11 cellular contexts compared by ENCODE assay signal in genomic region chrX:19875051-19875432, GRCh38. TPM values are rescaled to one million over a fixed set of nuclear protein-coding genes. Genes with fewer than 3 reads are reported as not detected.
A peak's percentile ranks its signal among the peaks of the same experiment; 100 is the strongest.
DNase-seq lines count a peak whose midpoint lies in the region; ATAC-seq, FAIRE-seq and TF ChIP-seq lines count a peak whose summit lies in the region.
"Had no signal": no experiment of that assay in that cellular context is flagged by ENCODE, and none has a peak within 500 bp of the region (broad histone marks: within the 10 kb centered on the region; RNA-seq: fewer than 3 reads in every experiment).

No MANE protein-coding gene starts in this region.

- FAIRE-seq in RCC 7860 (lab: Jason Lieb, UNC): peak; percentile 88

- no peaks in the 10 kb centered on the region for H3K9me3 ChIP-seq in HCT116 (ENCODE audit: control insufficient read depth in 1 of 2, insufficient read depth in 1 of 2, low read depth in 1 of 2, low read length in 2 of 2)
- no peaks in the 10 kb centered on the region for H3K9me3 ChIP-seq in mucosa of descending colon

- peak; percentile 32 for TF ChIP-seq RAD21 in HCT116 (IDR thresholded peaks at IDR 0.05; ENCODE audit: low read depth)

- no peaks in the 10 kb centered on the region for H3K27me3 ChIP-seq in HCT116 (ENCODE audit: insufficient read depth, low read length)
- H3K27me3 ChIP-seq: cardiac muscle cell, neural progenitor cell had no signal

- no peak overlapping the region for H3K9ac ChIP-seq in HCT116 (ENCODE audit: low read length)
- H3K9ac ChIP-seq: neural progenitor cell had no signal

- no peaks in the 10 kb centered on the region for H4K20me1 ChIP-seq in HCT116 (ENCODE audit: insufficient read depth)

- POLR2A ChIA-PET in HCT116 (lab: Charles Lee): interaction anchor here (0.6 kb wide), 1 partner anchor 12 kb away, joined by 3 read pairs; the partner anchor contains the start of gene SH3KBP1

- in situ Hi-C loops in ACHN (cut with HindIII; ENCODE audit: low pct_ligation_motif_present, low pct_unique_long_range_greater_than_20kb, low sequenced_read_pairs): no loop called here

- H3K36me3 ChIP-seq in HCT116 (ENCODE audit: control insufficient read depth in 1 of 2, insufficient read depth in 2 of 2, low read length in 2 of 2): no peaks in the 10 kb centered on the region
- H3K36me3 ChIP-seq in mucosa of descending colon (ENCODE audit: low read depth): no peaks in the 10 kb centered on the region
- H3K36me3 ChIP-seq: cardiac muscle cell, neural progenitor cell had no signal

- H3K9me2 ChIP-seq in HCT116 (ENCODE audit: insufficient read depth): no peaks in the 10 kb centered on the region

- intact Hi-C loops in HCT116 (cut with micrococcal nuclease): no loop called here
- intact Hi-C loops in mucosa of descending colon (cut with DNase I, micrococcal nuclease): no loop called here

- no peak for TF ChIP-seq CTCF in HCT116 (IDR thresholded peaks at IDR 0.05 in 2 of 3, conservative IDR thresholded peaks at IDR 0.05 in 1 of 3; ENCODE audit: borderline replicate concordance in 1 of 3, insufficient read depth in 1 of 3, low read depth in 2 of 3, low read length in 2 of 3)
- TF ChIP-seq CTCF in mucosa of descending colon (IDR thresholded peaks at IDR 0.05): no peak

- CTCF ChIA-PET in HCT116 (lab: Charles Lee): interaction anchor here (0.8 kb wide), 1 partner anchor 11 kb away, joined by 3 read pairs; no protein-coding TSS in a partner anchor

- DNase-seq in Daoy (ENCODE audit: low read depth): peak; percentile 35
- DNase-seq in HCT116 (ENCODE audit: low read depth, low spot score): peak; percentile 57
- peak; percentile 85 for DNase-seq in RCC 7860 (ENCODE audit: low spot score)
- DNase-seq in mucosa of descending colon: no peak
- no peak for DNase-seq in activated effector memory CD4-positive, alpha-beta T cell treated with anti-CD3 and anti-CD28 coated beads, Interleukin-2, amount 50 U/mL, for 16 hours
- DNase-seq in inferior parietal cortex (ENCODE audit: extremely low spot score): no peak
- no peak for DNase-seq in ACHN
- DNase-seq: activated CD4-positive, CD25-positive, alpha-beta regulatory T cell treated with anti-CD3 and anti-CD28 coated beads, Interleukin-2, amount 50 U/mL, for 72 hours had no signal

- no TSS peak for BruUV-seq in HCT116 (replicated peaks; lab: Mats Ljungman, UMichigan)

- H2AFZ ChIP-seq in HCT116 (ENCODE audit: low read depth, low read length, poor library complexity, severe bottlenecking): no peak overlapping the region
- H2AFZ ChIP-seq: neural progenitor cell had no signal

- RAD21 ChIA-PET in HCT116 (lab: Charles Lee; ENCODE audit: low non-redundant PET in 1 of 2, low total read pairs in 2 of 2, uncharacterized antibody in 2 of 2, unreplicated experiment in 2 of 2): no interaction called here

- ATAC-seq in HCT116 (peak; percentile 92), mucosa of descending colon (peak; percentile 48), GM19035 (IDR thresholded peaks at IDR 0.05; ENCODE audit: unreplicated experiment) (no peak)

- H3K4me2 ChIP-seq in HCT116 (ENCODE audit: low read length): peak overlapping the region; percentile 70
- H3K4me2 ChIP-seq: neural progenitor cell had no signal

- H3K79me2 ChIP-seq in HCT116 (ENCODE audit: insufficient read depth, low read length): no peaks in the 10 kb centered on the region

- no peak for TF ChIP-seq POLR2A in HCT116 (IDR thresholded peaks at IDR 0.05; ENCODE audit: borderline replicate concordance, extremely low read depth, insufficient read depth, insufficient read length)

- peak overlapping the region in 1 of 2 experiments; percentile 35; a peak in 2 of 4 replicates for H3K4me3 ChIP-seq in HCT116 (replicated peaks in 1 of 2; ENCODE audit: low read depth in 1 of 2, low read length in 2 of 2)
- H3K4me3 ChIP-seq in mucosa of descending colon: no peak overlapping the region
- H3K4me3 ChIP-seq: cardiac muscle cell, neural progenitor cell had no signal

- H3K4me1 ChIP-seq in HCT116 (ENCODE audit: control insufficient read depth in 1 of 2, insufficient read depth in 2 of 2, low read length in 2 of 2) (peaks cover 8 to 23% of the 10 kb centered on the region in 2 experiments), mucosa of descending colon (ENCODE audit: low read depth) (no peaks in the 10 kb centered on the region)
- H3K4me1 ChIP-seq: neural progenitor cell had no signal

- H3K27ac ChIP-seq in HCT116 (ENCODE audit: low read depth, low read length): 0 out of 2 replicates have a peak overlapping the region, but pooled peaks have one; percentile 40
- H3K27ac ChIP-seq: cardiac muscle cell, neural progenitor cell had no signal

TF ChIP-seq in HCT116, 20 proteins besides CTCF, POLR2A, EP300 and RAD21:
- TF ChIP-seq, protein P1, sequence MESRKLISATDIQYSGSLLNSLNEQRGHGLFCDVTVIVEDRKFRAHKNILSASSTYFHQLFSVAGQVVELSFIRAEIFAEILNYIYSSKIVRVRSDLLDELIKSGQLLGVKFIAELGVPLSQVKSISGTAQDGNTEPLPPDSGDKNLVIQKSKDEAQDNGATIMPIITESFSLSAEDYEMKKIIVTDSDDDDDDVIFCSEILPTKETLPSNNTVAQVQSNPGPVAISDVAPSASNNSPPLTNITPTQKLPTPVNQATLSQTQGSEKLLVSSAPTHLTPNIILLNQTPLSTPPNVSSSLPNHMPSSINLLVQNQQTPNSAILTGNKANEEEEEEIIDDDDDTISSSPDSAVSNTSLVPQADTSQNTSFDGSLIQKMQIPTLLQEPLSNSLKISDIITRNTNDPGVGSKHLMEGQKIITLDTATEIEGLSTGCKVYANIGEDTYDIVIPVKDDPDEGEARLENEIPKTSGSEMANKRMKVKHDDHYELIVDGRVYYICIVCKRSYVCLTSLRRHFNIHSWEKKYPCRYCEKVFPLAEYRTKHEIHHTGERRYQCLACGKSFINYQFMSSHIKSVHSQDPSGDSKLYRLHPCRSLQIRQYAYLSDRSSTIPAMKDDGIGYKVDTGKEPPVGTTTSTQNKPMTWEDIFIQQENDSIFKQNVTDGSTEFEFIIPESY (IDR thresholded peaks at IDR 0.05; ENCODE audit: extremely low read depth, insufficient replicate concordance, low read length): no peak
- TF ChIP-seq FOSL1 (IDR thresholded peaks at IDR 0.05; ENCODE audit: low read depth) (peak; percentile 78), REST (IDR thresholded peaks at IDR 0.05; ENCODE audit: low read depth) (no peak), EGR1 (IDR thresholded peaks at IDR 0.05; ENCODE audit: low read depth) (no peak), EZH2 (IDR thresholded peaks at IDR 0.05) (no peak), EZH2phosphoT487 (IDR thresholded peaks at IDR 0.05; ENCODE audit: borderline replicate concordance) (no peak), ZFX (IDR thresholded peaks at IDR 0.05) (no peak), TCF7L2 (IDR thresholded peaks at IDR 0.05; ENCODE audit: borderline replicate concordance, extremely low read depth, insufficient read depth, insufficient read length) (no peak), CEBPB (IDR thresholded peaks at IDR 0.05; ENCODE audit: low read depth) (peak; percentile 58; the same call in 1 of the 2 replicates), ELF1 (IDR thresholded peaks at IDR 0.05; ENCODE audit: borderline replicate concordance, low read depth) (no peak), YY1 (IDR thresholded peaks at IDR 0.05; ENCODE audit: extremely low read depth, insufficient replicate concordance, low read depth, low read length) (peak; percentile 20), SRF (IDR thresholded peaks at IDR 0.05; ENCODE audit: low read depth) (no peak), JUND (IDR thresholded peaks at IDR 0.05) (peak; percentile 64), SP1 (IDR thresholded peaks at IDR 0.05; ENCODE audit: low read depth) (peak; percentile 69), CBX3 (IDR thresholded peaks at IDR 0.05; ENCODE audit: low read depth) (0 out of 2 replicates have a peak, but pooled peaks have one; percentile 40), POLR2AphosphoS5 (IDR thresholded peaks at IDR 0.05; ENCODE audit: low read depth, low read length) (no peak; the same call in 1 of the 2 replicates), ZNF274 (IDR thresholded peaks at IDR 0.05; ENCODE audit: low read depth, low read length) (no peak), SIN3A (IDR thresholded peaks at IDR 0.05; ENCODE audit: low read depth) (peak; percentile 43; the same call in 1 of the 2 replicates)
- TF ChIP-seq, protein P2, sequence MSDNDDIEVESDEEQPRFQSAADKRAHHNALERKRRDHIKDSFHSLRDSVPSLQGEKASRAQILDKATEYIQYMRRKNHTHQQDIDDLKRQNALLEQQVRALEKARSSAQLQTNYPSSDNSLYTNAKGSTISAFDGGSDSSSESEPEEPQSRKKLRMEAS (IDR thresholded peaks at IDR 0.05): peak; percentile 41; the same call in 1 of the 2 replicates

RNA-seq across cellular contexts. Expression of gene SH3KBP1, which starts 12.4 kb away (rescaled TPM):
- 13.0 and 15.4 TPM in 2 replicates for total RNA-seq in Daoy (2014; rRNA removed; shearing (Covaris generic))
- total RNA-seq in HCT116 (2021; ENCODE audit: unreplicated experiment) (51.3 TPM), mucosa of descending colon (10 to 100 TPM; 31.5 to 97.2 (median 47.3) TPM)
- polyA plus RNA-seq in HCT116 (2012): 58.8 and 61.3 TPM in 2 replicates

Comparison
In these comparisons a context has a peak if more than half of its experiments do, and no peak if none do; other contexts are left out.
1. DNase-seq: peak in Daoy (single experiment), HCT116 (single experiment) and RCC 7860 (single experiment); none in mucosa of descending colon (0 of 3), activated effector memory CD4-positive, alpha-beta T cell treated with anti-CD3 and anti-CD28 coated beads, Interleukin-2, amount 50 U/mL, for 16 hours (single experiment), inferior parietal cortex (single experiment) and ACHN (single experiment).